15 cellular contexts compared by ENCODE assay signal in genomic region chr11:108226036-108226435, GRCh38. TPM values are rescaled to one million over a fixed set of nuclear protein-coding genes. Genes with fewer than 3 reads are reported as not detected.
A peak's percentile ranks its signal among the peaks of the same experiment; 100 is the strongest.
DNase-seq lines count a peak whose midpoint lies in the region; ATAC-seq and TF ChIP-seq lines count a peak whose summit lies in the region.
"Had no signal": no experiment of that assay in that cellular context is flagged by ENCODE, and none has a peak within 500 bp of the region (broad histone marks: within the 10 kb centered on the region; RNA-seq: fewer than 3 reads in every experiment).

No MANE protein-coding gene starts in this region.

- H3F3A ChIP-seq in MM.1S (ENCODE audit: insufficient read depth, low read length): peaks cover 29% of the 10 kb centered on the region

- H3K9me3 ChIP-seq in colonic mucosa: no peaks in the 10 kb centered on the region
- H3K9me3 ChIP-seq in MM.1S (replicated peaks; ENCODE audit: insufficient read depth, low read length): no peaks in the 10 kb centered on the region
- H3K9me3 ChIP-seq: Caco-2, vagina had no signal

- H3K4me1 ChIP-seq in colonic mucosa: no peaks in the 10 kb centered on the region
- peaks cover 11% of the 10 kb centered on the region for H3K4me1 ChIP-seq in MM.1S (ENCODE audit: low read length)

- no peaks in the 10 kb centered on the region for H3K27me3 Mint-ChIP-seq in activated T-cell treated with anti-CD3 and anti-CD28 coated beads, Interleukin-2, amount 50 U/mL, for 24 hours
- H3K27me3 Mint-ChIP-seq in activated T-cell treated with anti-CD3 and anti-CD28 coated beads, Interleukin-2, amount 50 U/mL, for 4 hours (ENCODE audit: low read depth): no peaks in the 10 kb centered on the region
- no peaks in the 10 kb centered on the region for H3K27me3 Mint-ChIP-seq in IgD-negative memory B cell
- no peaks in the 10 kb centered on the region for H3K27me3 Mint-ChIP-seq in stimulated activated memory B cell treated with anti-CD40 and anti-IgM and Interleukin-4, amounts not matched to agents 10 μg/mL and 1 μg/mL and 100 μg/mL, for 72 hours
- H3K27me3 Mint-ChIP-seq: T-helper 17 cell had no signal

- no peak overlapping the region for H3K9ac ChIP-seq in colonic mucosa (ENCODE audit: low read depth in 2 of 2, low read length in 2 of 2)
- H3K9ac ChIP-seq in MM.1S (ENCODE audit: low read length): no peak overlapping the region
- H3K9ac ChIP-seq: KMS-11 had no signal

- H2AFZ ChIP-seq in MM.1S (ENCODE audit: low read length): no peak overlapping the region

- H3K9me2 ChIP-seq in MM.1S (replicated peaks; ENCODE audit: insufficient read depth, low read length): no peaks in the 10 kb centered on the region

- H3K27me3 ChIP-seq in colonic mucosa (no peaks in the 10 kb centered on the region), MM.1S (replicated peaks; ENCODE audit: insufficient read depth, low read length) (no peaks in the 10 kb centered on the region)
- H3K27me3 ChIP-seq: vagina had no signal

- no peaks in the 10 kb centered on the region for H3K9me3 Mint-ChIP-seq in activated T-cell treated with anti-CD3 and anti-CD28 coated beads, Interleukin-2, amount 50 U/mL, for 24 hours
- no peaks in the 10 kb centered on the region for H3K9me3 Mint-ChIP-seq in activated T-cell treated with anti-CD3 and anti-CD28 coated beads, Interleukin-2, amount 50 U/mL, for 4 hours
- H3K9me3 Mint-ChIP-seq in IgD-negative memory B cell: no peaks in the 10 kb centered on the region
- H3K9me3 Mint-ChIP-seq in stimulated activated memory B cell treated with anti-CD40 and anti-IgM and Interleukin-4, amounts not matched to agents 10 μg/mL and 1 μg/mL and 100 μg/mL, for 72 hours: no peaks in the 10 kb centered on the region

- H3K36me3 ChIP-seq in colonic mucosa (no peaks in the 10 kb centered on the region), MM.1S (replicated peaks; ENCODE audit: insufficient read depth, low read length) (peaks cover 3% of the 10 kb centered on the region; the same call in 1 of the 2 replicates)

- no peak overlapping the region for H3K4me3 Mint-ChIP-seq in activated T-cell treated with anti-CD3 and anti-CD28 coated beads, Interleukin-2, amount 50 U/mL, for 24 hours
- H3K4me3 Mint-ChIP-seq in activated T-cell treated with anti-CD3 and anti-CD28 coated beads, Interleukin-2, amount 50 U/mL, for 4 hours: no peak overlapping the region
- H3K4me3 Mint-ChIP-seq in IgD-negative memory B cell: peak overlapping the region in 3 of 4 donors; percentile 64 to 90 (median 70)
- H3K4me3 Mint-ChIP-seq in stimulated activated memory B cell treated with anti-CD40 and anti-IgM and Interleukin-4, amounts not matched to agents 10 μg/mL and 1 μg/mL and 100 μg/mL, for 72 hours: peak overlapping the region; percentile 65
- H3K4me3 Mint-ChIP-seq: T-helper 17 cell had no signal

- peaks cover 52% of the 10 kb centered on the region for H3K36me3 Mint-ChIP-seq in activated T-cell treated with anti-CD3 and anti-CD28 coated beads, Interleukin-2, amount 50 U/mL, for 24 hours (ENCODE audit: low read depth)
- H3K36me3 Mint-ChIP-seq in activated T-cell treated with anti-CD3 and anti-CD28 coated beads, Interleukin-2, amount 50 U/mL, for 4 hours (ENCODE audit: insufficient read depth): peaks cover 12% of the 10 kb centered on the region
- H3K36me3 Mint-ChIP-seq in IgD-negative memory B cell: peaks cover 8% of the 10 kb centered on the region
- H3K36me3 Mint-ChIP-seq in stimulated activated memory B cell treated with anti-CD40 and anti-IgM and Interleukin-4, amounts not matched to agents 10 μg/mL and 1 μg/mL and 100 μg/mL, for 72 hours: peaks cover 31% of the 10 kb centered on the region

- no peak for ATAC-seq in activated T-cell treated with anti-CD3 and anti-CD28 coated beads, Interleukin-2, amount 50 U/mL, for 4 hours
- ATAC-seq in stimulated activated memory B cell treated with anti-CD40 and anti-IgM and Interleukin-4, amounts not matched to agents 10 μg/mL and 1 μg/mL and 100 μg/mL, for 72 hours: no peak
- ATAC-seq in GM21447 (IDR thresholded peaks at IDR 0.05; ENCODE audit: unreplicated experiment): no peak
- ATAC-seq: T-helper 17 cell had no signal

- peak overlapping the region; percentile 96 for H3K27ac Mint-ChIP-seq in activated T-cell treated with anti-CD3 and anti-CD28 coated beads, Interleukin-2, amount 50 U/mL, for 24 hours
- peak overlapping the region in 2 of 3 donors; percentile 87 to 93 for H3K27ac Mint-ChIP-seq in IgD-negative memory B cell
- H3K27ac Mint-ChIP-seq in stimulated activated memory B cell treated with anti-CD40 and anti-IgM and Interleukin-4, amounts not matched to agents 10 μg/mL and 1 μg/mL and 100 μg/mL, for 72 hours: no peak overlapping the region
- H3K27ac Mint-ChIP-seq: T-helper 17 cell had no signal

- no peak for DNase-seq in activated T-cell treated with anti-CD3 and anti-CD28 coated beads, Interleukin-2, amount 50 U/mL, for 24 hours
- DNase-seq in activated T-cell treated with anti-CD3 and anti-CD28 coated beads, Interleukin-2, amount 50 U/mL, for 4 hours: no peak
- DNase-seq in colonic mucosa (no peak), RPMI8226 (no peak), MM.1S (no peak)
- DNase-seq: anterior cingulate cortex, Caco-2, foreskin melanocyte, GOT3, T-helper 17 cell had no signal

- H3K4me2 ChIP-seq in MM.1S (ENCODE audit: low read depth, low read length): no peak overlapping the region

- peaks cover 59% of the 10 kb centered on the region for H3K4me1 Mint-ChIP-seq in activated T-cell treated with anti-CD3 and anti-CD28 coated beads, Interleukin-2, amount 50 U/mL, for 24 hours (ENCODE audit: low read depth)
- peaks cover 54% of the 10 kb centered on the region for H3K4me1 Mint-ChIP-seq in activated T-cell treated with anti-CD3 and anti-CD28 coated beads, Interleukin-2, amount 50 U/mL, for 4 hours (ENCODE audit: low read depth)
- H3K4me1 Mint-ChIP-seq in IgD-negative memory B cell: peaks cover 13 to 33% (median 28%) of the 10 kb centered on the region in 3 donors
- peaks cover 40% of the 10 kb centered on the region for H3K4me1 Mint-ChIP-seq in stimulated activated memory B cell treated with anti-CD40 and anti-IgM and Interleukin-4, amounts not matched to agents 10 μg/mL and 1 μg/mL and 100 μg/mL, for 72 hours

- no peaks in the 10 kb centered on the region for H4K20me1 ChIP-seq in MM.1S (ENCODE audit: insufficient read depth, low read length)

- TF ChIP-seq CTCF in colonic mucosa (IDR thresholded peaks at IDR 0.05): no peak
- TF ChIP-seq CTCF in MM.1S (IDR thresholded peaks at IDR 0.05; ENCODE audit: low read length): no peak

- H3K4me3 ChIP-seq in colonic mucosa (no peak overlapping the region), MM.1S (ENCODE audit: low read length) (no peak overlapping the region)

- H3K27ac ChIP-seq in colonic mucosa (peak overlapping the region; percentile 34), MM.1S (ENCODE audit: low read length) (no peak overlapping the region)
- H3K27ac ChIP-seq: KMS-11 had no signal

- peaks cover 45% of the 10 kb centered on the region for H3K79me2 ChIP-seq in MM.1S (ENCODE audit: low read length)

- intact Hi-C loops in colonic mucosa (cut with DNase I): loop anchor here (10.0 kb wide), 1 partner anchor 211 kb away; no protein-coding TSS in a partner anchor

RNA-seq across cellular contexts. Expression of gene ATM, which starts 3.2 kb away (rescaled TPM):
- total RNA-seq in activated T-cell treated with anti-CD3 and anti-CD28 coated beads, Interleukin-2, amount 50 U/mL, for 4 hours: 10 to 100 TPM; 21.0 to 26.8 (median 23.5) TPM
- polyA plus RNA-seq in IgD-negative memory B cell: 48.7 TPM
- 10 to 100 TPM; 28.3 to 30.1 TPM for total RNA-seq in colonic mucosa

RNA-seq across cellular contexts. Expression of gene NPAT, which starts 3.6 kb away (rescaled TPM):
- total RNA-seq in activated T-cell treated with anti-CD3 and anti-CD28 coated beads, Interleukin-2, amount 50 U/mL, for 4 hours: 10 to 100 TPM; 23.2 to 24.7 (median 24.4) TPM
- polyA plus RNA-seq in IgD-negative memory B cell: 23.9 TPM
- 10 to 100 TPM; 10.8 to 14.0 TPM for total RNA-seq in colonic mucosa

Comparison
In these comparisons a context has a peak if more than half of its experiments do, and no peak if none do; other contexts are left out.
1. H3K4me3 Mint-ChIP-seq: peak in IgD-negative memory B cell (3 of 4) and stimulated activated memory B cell treated with anti-CD40 and anti-IgM and Interleukin-4, amounts not matched to agents 10 μg/mL and 1 μg/mL and 100 μg/mL, for 72 hours (single experiment); none in activated T-cell treated with anti-CD3 and anti-CD28 coated beads, Interleukin-2, amount 50 U/mL, for 24 hours (single experiment) and activated T-cell treated with anti-CD3 and anti-CD28 coated beads, Interleukin-2, amount 50 U/mL, for 4 hours (single experiment).